8 cellular contexts compared by ENCODE assay signal in the genomic region with DNA sequence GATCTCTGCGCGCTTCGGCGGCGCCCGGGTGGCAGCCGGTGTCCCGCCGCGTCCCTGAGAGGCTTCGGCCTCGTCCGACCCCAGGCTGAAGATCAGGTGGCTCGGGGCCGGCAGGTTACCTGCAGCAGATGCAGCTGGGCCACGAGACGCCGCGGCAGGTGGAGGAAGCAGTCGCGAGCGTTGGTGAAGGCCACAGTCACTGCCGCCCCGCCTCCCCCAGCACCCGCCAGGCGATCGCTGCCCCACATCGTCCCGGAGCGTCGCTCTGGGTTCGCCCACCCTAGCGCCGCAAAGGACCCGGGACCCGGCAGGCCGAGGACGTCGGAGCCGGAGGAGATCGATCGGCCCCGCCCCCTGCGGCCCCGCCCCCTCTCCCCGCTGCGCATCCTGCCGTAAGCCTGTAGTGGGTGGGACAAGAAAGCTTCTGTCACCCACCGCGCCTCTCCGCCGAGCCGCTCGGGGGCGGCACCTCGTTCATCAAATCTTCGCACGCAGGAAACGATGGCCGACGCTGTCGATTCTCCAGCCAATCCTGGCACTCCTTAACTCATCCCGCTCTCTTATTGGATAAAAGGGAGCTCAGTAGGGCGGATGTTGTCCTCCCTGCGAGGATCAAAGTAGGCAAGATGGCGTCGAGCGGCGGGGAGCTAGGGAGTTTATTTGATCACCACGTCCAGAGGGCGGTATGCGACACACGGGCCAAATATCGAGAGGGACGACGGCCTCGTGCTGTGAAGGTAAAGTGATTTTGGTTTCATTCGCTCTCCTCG. TPM values are rescaled to one million over a fixed set of nuclear protein-coding genes. Genes with fewer than 3 reads are reported as not detected.
DNase-seq lines count a peak whose midpoint lies in the region; ATAC-seq, FAIRE-seq and TF ChIP-seq lines count a peak whose summit lies in the region.

A gene (minus strand): TSS at position 333 of the 770 bp plus-strand sequence. CDS start 85 bp downstream, at position 248.
A gene (plus strand): TSS at position 608 of the 770 bp plus-strand sequence. CDS start 19 bp downstream, at position 627.

- DNase-seq in A549 (ENCODE audit: low read depth in 1 of 2, low spot score in 1 of 2) (peak; percentile 98 to 99), NCI-H2107 treated with DMSO at 0.1 percent for 48 hours (lab: John Stamatoyannopoulos, UW; ENCODE audit: unreplicated experiment) (peak; percentile 98), body of pancreas (peak; percentile 96 to 98 (median 96)), iPS DF 19.7 (ENCODE audit: low read depth, low spot score) (peak; percentile 98), sciatic nerve (ENCODE audit: low spot score) (peak; percentile 96)

- H3K27ac ChIP-seq in A549 = peak within 1 kb of the TSS; percentile 72 to 88
- peak within 1 kb of the TSS; percentile 64 to 86 (median 76) for H3K27ac ChIP-seq in body of pancreas

- TF ChIP-seq CTCF in A549 (IDR thresholded peaks at IDR 0.05) (peak; percentile 64), body of pancreas (IDR thresholded peaks at IDR 0.05) (peak; percentile 24 to 88 (median 39))

- no peaks in the 10 kb centered on the region for H3K9me3 ChIP-seq in A549
- H3K9me3 ChIP-seq in body of pancreas = no peaks in the 10 kb centered on the region

- H3K4me1 ChIP-seq in A549 = peaks cover 16% of the 10 kb centered on the region; the same call in 2 of the 3 replicates
- peaks cover 23% of the 10 kb centered on the region for H3K4me1 ChIP-seq in body of pancreas

- peak within 1 kb of the TSS; percentile 90 for H3K4me2 ChIP-seq in A549

- peaks cover 0 to 14% of the 10 kb centered on the region in 2 donors for H3K36me3 ChIP-seq in body of pancreas (replicated peaks in 1 of 2; ENCODE audit: insufficient read depth in 1 of 2, low read depth in 2 of 2)

- TF ChIP-seq POLR2A in A549 (IDR thresholded peaks at IDR 0.05; ENCODE audit: low read length) (peak; percentile 56), GM18526 (IDR thresholded peaks at IDR 0.05; ENCODE audit: extremely low read depth, insufficient read length) (peak; percentile 52), body of pancreas (IDR thresholded peaks at IDR 0.05) (peak; percentile 11 to 79 (median 76))

- 1% methylated on average over 40 of the region's 79 CpGs for WGBS in A549 (ENCODE audit: missing lambda C conversion rate)
- WGBS in body of pancreas, 2 donors = 0% methylated on average over 26 to 77 of the region's 79 CpGs

- H3K27me3 ChIP-seq in body of pancreas = no peaks in the 10 kb centered on the region

- FAIRE-seq in A549 (lab: Jason Lieb, UNC) (peak; percentile 51), TTC549 (lab: Jason Lieb, UNC) (peak; percentile 88)

- peak within 1 kb of the TSS; percentile 76 for H3K4me3 ChIP-seq in A549
- peak within 1 kb of the TSS; percentile 43 to 78 for H3K4me3 ChIP-seq in body of pancreas

- POLR2A ChIA-PET in A549 (lab: Yijun Ruan, JAX) = interaction anchor here (0.5 to 1.4 kb wide), 22 partner anchors 8 to 702 kb away, joined by 3 to 14 read pairs (median 4); a partner anchor contains a TSS

- CTCF ChIA-PET in A549 (lab: Yijun Ruan, JAX) = interaction anchor here (0.6 to 1.7 kb wide), 19 partner anchors 9 to 704 kb away, joined by 3 to 8 read pairs (median 3); a partner anchor contains a TSS

- no peak for TF ChIP-seq EP300 in A549 (IDR thresholded peaks at IDR 0.05)

- ATAC-seq in A549 = peak; percentile 93 to 97
- ATAC-seq in HG03066 (IDR thresholded peaks at IDR 0.05; ENCODE audit: low read depth, unreplicated experiment) = peak; percentile 94
- ATAC-seq in body of pancreas = peak; percentile 99
- ATAC-seq in sciatic nerve = peak; percentile 99

- no peak for TF ChIP-seq RAD21 in A549 (conservative IDR thresholded peaks at IDR 0.05 in 1 of 2, IDR thresholded peaks at IDR 0.05 in 1 of 2)

- intact Hi-C loops in body of pancreas (cut with DNase I) = no loop called here
- intact Hi-C loops in sciatic nerve (cut with DNase I) = no loop called here

TF ChIP-seq in A549, 52 proteins besides CTCF, POLR2A, EP300 and RAD21:
- TF ChIP-seq KDM5A (IDR thresholded peaks at IDR 0.05) (peak; percentile 100), HOXB5 (CRISPR knock-in tag; IDR thresholded peaks at IDR 0.05) (0 out of 2 replicates have a peak, but pooled peaks have one; percentile 16), POLR2AphosphoS2 (conservative IDR thresholded peaks at IDR 0.05; ENCODE audit: low read length) (no peak), ZFP36 (IDR thresholded peaks at IDR 0.05; ENCODE audit: borderline replicate concordance, partially characterized antibody) (no peak), RFX5 (IDR thresholded peaks at IDR 0.05) (peak; percentile 36; the same call in 1 of the 2 replicates), HOXB13 (CRISPR knock-in tag; IDR thresholded peaks at IDR 0.05; ENCODE audit: low read depth) (no peak), GATA3 (IDR thresholded peaks at IDR 0.05; ENCODE audit: borderline replicate concordance) (0 out of 2 replicates have a peak, but pooled peaks have one; percentile 28), ZSCAN20 (CRISPR knock-in tag; IDR thresholded peaks at IDR 0.05) (no peak), KDM1A (IDR thresholded peaks at IDR 0.05; ENCODE audit: low read depth) (no peak), JUN (IDR thresholded peaks at IDR 0.05) (peak; percentile 69 to 88; a peak in 4 of 5 replicates), PHF8 (IDR thresholded peaks at IDR 0.05; ENCODE audit: borderline replicate concordance, low read depth) (peak; percentile 81), HDAC2 (IDR thresholded peaks at IDR 0.05) (peak; percentile 98), MYC (IDR thresholded peaks at IDR 0.05; ENCODE audit: borderline replicate concordance, low read length) (no peak; the same call in none of the 2 replicates)
- TF ChIP-seq, protein P1, sequence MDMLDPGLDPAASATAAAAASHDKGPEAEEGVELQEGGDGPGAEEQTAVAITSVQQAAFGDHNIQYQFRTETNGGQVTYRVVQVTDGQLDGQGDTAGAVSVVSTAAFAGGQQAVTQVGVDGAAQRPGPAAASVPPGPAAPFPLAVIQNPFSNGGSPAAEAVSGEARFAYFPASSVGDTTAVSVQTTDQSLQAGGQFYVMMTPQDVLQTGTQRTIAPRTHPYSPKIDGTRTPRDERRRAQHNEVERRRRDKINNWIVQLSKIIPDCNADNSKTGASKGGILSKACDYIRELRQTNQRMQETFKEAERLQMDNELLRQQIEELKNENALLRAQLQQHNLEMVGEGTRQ (IDR thresholded peaks at IDR 0.05) = no peak
- TF ChIP-seq, protein P2, sequence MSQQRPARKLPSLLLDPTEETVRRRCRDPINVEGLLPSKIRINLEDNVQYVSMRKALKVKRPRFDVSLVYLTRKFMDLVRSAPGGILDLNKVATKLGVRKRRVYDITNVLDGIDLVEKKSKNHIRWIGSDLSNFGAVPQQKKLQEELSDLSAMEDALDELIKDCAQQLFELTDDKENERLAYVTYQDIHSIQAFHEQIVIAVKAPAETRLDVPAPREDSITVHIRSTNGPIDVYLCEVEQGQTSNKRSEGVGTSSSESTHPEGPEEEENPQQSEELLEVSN (IDR thresholded peaks at IDR 0.05; ENCODE audit: borderline replicate concordance, low read depth) = peak; percentile 59; the same call in 1 of the 2 replicates
- TF ChIP-seq, protein P3, sequence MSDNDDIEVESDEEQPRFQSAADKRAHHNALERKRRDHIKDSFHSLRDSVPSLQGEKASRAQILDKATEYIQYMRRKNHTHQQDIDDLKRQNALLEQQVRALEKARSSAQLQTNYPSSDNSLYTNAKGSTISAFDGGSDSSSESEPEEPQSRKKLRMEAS (IDR thresholded peaks at IDR 0.05) = peak; percentile 84
- TF ChIP-seq, protein P4, sequence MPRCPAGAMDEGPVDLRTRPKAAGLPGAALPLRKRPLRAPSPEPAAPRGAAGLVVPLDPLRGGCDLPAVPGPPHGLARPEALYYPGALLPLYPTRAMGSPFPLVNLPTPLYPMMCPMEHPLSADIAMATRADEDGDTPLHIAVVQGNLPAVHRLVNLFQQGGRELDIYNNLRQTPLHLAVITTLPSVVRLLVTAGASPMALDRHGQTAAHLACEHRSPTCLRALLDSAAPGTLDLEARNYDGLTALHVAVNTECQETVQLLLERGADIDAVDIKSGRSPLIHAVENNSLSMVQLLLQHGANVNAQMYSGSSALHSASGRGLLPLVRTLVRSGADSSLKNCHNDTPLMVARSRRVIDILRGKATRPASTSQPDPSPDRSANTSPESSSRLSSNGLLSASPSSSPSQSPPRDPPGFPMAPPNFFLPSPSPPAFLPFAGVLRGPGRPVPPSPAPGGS (IDR thresholded peaks at IDR 0.05) = peak; percentile 63; the same call in 1 of the 3 replicates

RNA-seq across cellular contexts. Expression of the first gene that starts in this region (rescaled TPM):
- 22.7 and 23.2 TPM in 2 replicates for polyA plus RNA-seq in A549 (2011; rRNA removed)
- 4.0 and 4.3 TPM in 2 replicates for polyA plus RNA-seq in A549 (2012; cell fraction: cytosol; rRNA removed)
- 6.3 and 9.4 TPM in 2 replicates for polyA plus RNA-seq in A549 (2012; cell fraction: nucleus; rRNA removed)
- polyA plus RNA-seq in A549 (2017; fragmentation: RNase III; extraction: RNeasy Plus Mini Kit Qiagen cat#74134 plus additional on column Dnase treatment) = 8.2 to 10.1 TPM (median 8.8 TPM) in 3 replicates
- polyA minus RNA-seq in A549 (2011; rRNA and poly(A)+ RNA removed) = 7.6 and 8.9 TPM in 2 replicates
- 10 to 100 TPM; 13.8 to 18.9 TPM for total RNA-seq in body of pancreas
- total RNA-seq in sciatic nerve = 22.3 TPM

RNA-seq across cellular contexts. Expression of the second gene that starts in this region (rescaled TPM):
- polyA plus RNA-seq in A549 (2011; rRNA removed) (6.5 and 7.0 TPM in 2 replicates), A549 (2017; fragmentation: RNase III; extraction: RNeasy Plus Mini Kit Qiagen cat#74134 plus additional on column Dnase treatment) (7.1 to 8.1 TPM (median 7.9 TPM) in 3 replicates)
- 1.9 and 2.6 TPM in 2 replicates for polyA plus RNA-seq in A549 (2012; cell fraction: cytosol; rRNA removed)
- polyA plus RNA-seq in A549 (2012; cell fraction: nucleus; rRNA removed) = 2.8 and 7.4 TPM in 2 replicates
- polyA minus RNA-seq in A549 (2011; rRNA and poly(A)+ RNA removed) = 7.7 and 7.9 TPM in 2 replicates
- total RNA-seq in body of pancreas (10 to 100 TPM in 1 of 2 donors, 1 to 10 TPM in 1; 9.3 to 14.2 TPM), sciatic nerve (14.1 TPM)

Comparison
In these comparisons a context has a peak if more than half of its experiments do, and no peak if none do; other contexts are left out.
1. Peak in every context shown above with its lines: DNase-seq, ATAC-seq, H3K4me3 ChIP-seq and H3K27ac ChIP-seq.